In the genomic region with DNA sequence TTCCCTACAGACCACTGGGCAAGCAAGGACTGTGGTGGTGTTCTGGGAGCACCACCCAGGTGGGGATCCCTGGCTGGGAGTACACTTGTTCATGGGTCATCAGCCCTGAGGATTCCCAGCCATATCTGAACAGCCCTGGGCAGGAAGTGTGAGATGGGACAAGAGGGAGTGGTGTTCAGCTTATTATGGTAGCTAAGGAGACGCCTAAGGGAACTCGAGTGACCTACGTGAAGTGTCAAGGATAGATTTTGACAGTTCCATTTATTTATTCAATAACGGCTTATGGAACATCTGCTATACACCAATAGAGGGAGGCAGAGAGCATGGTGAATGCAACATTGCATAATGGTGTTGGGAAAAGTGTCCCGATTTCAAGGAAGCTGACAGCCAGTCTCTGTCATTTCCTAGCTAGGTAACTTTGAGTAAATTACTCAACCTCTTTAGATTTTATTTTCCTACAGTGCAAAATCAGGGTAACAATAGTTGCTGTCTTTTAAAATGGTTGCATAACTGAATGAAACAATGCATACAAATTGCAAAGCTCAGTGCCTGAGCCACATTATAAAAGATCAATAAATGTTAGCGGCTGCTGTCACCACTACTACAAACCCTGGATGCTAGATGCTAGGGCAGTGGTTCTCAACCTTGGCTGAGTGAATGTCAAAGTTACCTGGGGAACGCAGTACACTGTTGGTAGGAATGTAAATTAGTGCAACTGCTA, we compare ENCODE assay signal across 8 cellular contexts.
A peak's percentile ranks its signal among the peaks of the same experiment; 100 is the strongest.
DNase-seq lines count a peak whose midpoint lies in the region; ATAC-seq and TF ChIP-seq lines count a peak whose summit lies in the region.

No MANE protein-coding gene starts in this region.

- no peaks in the 10 kb centered on the region for H3K9me3 Mint-ChIP-seq in activated naive CD4-positive, alpha-beta T cell treated with anti-CD3 and anti-CD28 coated beads, Interleukin-2, amount 10 ng/mL, durations not matched to agents 7 days and 5 days
- no peaks in the 10 kb centered on the region for H3K9me3 Mint-ChIP-seq in activated CD8-positive, alpha-beta T cell treated with anti-CD3 and anti-CD28 coated beads, Interleukin-2, amount 10 ng/mL, durations not matched to agents 7 days and 5 days (ENCODE audit: insufficient read depth)

- H3K36me3 ChIP-seq in brain microvascular endothelial cell (replicated peaks) (no peaks in the 10 kb centered on the region), left lung (no peaks in the 10 kb centered on the region)

- TF ChIP-seq CTCF in brain microvascular endothelial cell (IDR thresholded peaks at IDR 0.05; ENCODE audit: low read depth, low read length, missing control alignments) (peak; percentile 47), left lung (IDR thresholded peaks at IDR 0.05) (peak; percentile 49 to 62)

- intact Hi-C loops in left lung (cut with DNase I): no loop called here

- H3K4me3 ChIP-seq in brain microvascular endothelial cell (ENCODE audit: low read depth, low read length): no peak overlapping the region
- H3K4me3 ChIP-seq in left lung: no peak overlapping the region

- no peaks in the 10 kb centered on the region for H3K4me1 ChIP-seq in left lung

- H3K27me3 ChIP-seq in brain microvascular endothelial cell (replicated peaks): no peaks in the 10 kb centered on the region
- no peaks in the 10 kb centered on the region for H3K27me3 ChIP-seq in left lung

- POLR2A ChIA-PET in activated CD8-positive, alpha-beta T cell treated with anti-CD3 and anti-CD28 coated beads, Interleukin-2, amount 10 ng/mL, durations not matched to agents 7 days and 5 days (lab: Charles Lee): no interaction called here

- H3K27ac ChIP-seq in brain microvascular endothelial cell (no peak overlapping the region), left lung (no peak overlapping the region)

- H3K27ac Mint-ChIP-seq in activated naive CD4-positive, alpha-beta T cell treated with anti-CD3 and anti-CD28 coated beads, Interleukin-2, amount 10 ng/mL, durations not matched to agents 7 days and 5 days: no peak overlapping the region
- no peak overlapping the region for H3K27ac Mint-ChIP-seq in activated CD8-positive, alpha-beta T cell treated with anti-CD3 and anti-CD28 coated beads, Interleukin-2, amount 10 ng/mL, durations not matched to agents 7 days and 5 days

- H3K36me3 Mint-ChIP-seq in activated naive CD4-positive, alpha-beta T cell treated with anti-CD3 and anti-CD28 coated beads, Interleukin-2, amount 10 ng/mL, durations not matched to agents 7 days and 5 days: no peaks in the 10 kb centered on the region
- no peaks in the 10 kb centered on the region for H3K36me3 Mint-ChIP-seq in activated CD8-positive, alpha-beta T cell treated with anti-CD3 and anti-CD28 coated beads, Interleukin-2, amount 10 ng/mL, durations not matched to agents 7 days and 5 days (ENCODE audit: low read depth)

- in situ Hi-C loops in KBM-7 (cut with MboI; ENCODE audit: low pct_unique_long_range_greater_than_20kb, low sequenced_read_pairs) (no loop called here), brain microvascular endothelial cell (cut with HindIII; ENCODE audit: low pct_ligation_motif_present, low sequenced_read_pairs) (no loop called here)

- no peaks in the 10 kb centered on the region for H3K9me3 ChIP-seq in left lung

- ATAC-seq in left lung: peak; percentile 78
- ATAC-seq in activated CD8-positive, alpha-beta T cell treated with anti-CD3 and anti-CD28 coated beads, Interleukin-2, amount 10 ng/mL, durations not matched to agents 7 days and 5 days: no peak

- no peaks in the 10 kb centered on the region for H3K27me3 Mint-ChIP-seq in activated naive CD4-positive, alpha-beta T cell treated with anti-CD3 and anti-CD28 coated beads, Interleukin-2, amount 10 ng/mL, durations not matched to agents 7 days and 5 days
- H3K27me3 Mint-ChIP-seq in activated CD8-positive, alpha-beta T cell treated with anti-CD3 and anti-CD28 coated beads, Interleukin-2, amount 10 ng/mL, durations not matched to agents 7 days and 5 days (ENCODE audit: low read depth): no peaks in the 10 kb centered on the region

- CTCF ChIA-PET in activated naive CD4-positive, alpha-beta T cell treated with anti-CD3 and anti-CD28 coated beads, Interleukin-2, amount 10 ng/mL, durations not matched to agents 7 days and 5 days (lab: Charles Lee): interaction anchor here (1.3 kb wide), 1 partner anchor 21 kb away, joined by 4 read pairs; no protein-coding TSS in a partner anchor
- CTCF ChIA-PET in activated CD8-positive, alpha-beta T cell treated with anti-CD3 and anti-CD28 coated beads, Interleukin-2, amount 10 ng/mL, durations not matched to agents 7 days and 5 days (lab: Charles Lee): no interaction called here

- DNase-seq in DMS153 treated with DMSO at 0.1 percent for 48 hours (lab: John Stamatoyannopoulos, UW; ENCODE audit: unreplicated experiment) (peak; percentile 51), KBM-7 (peak; percentile 18), brain microvascular endothelial cell (peak; percentile 12), left lung (no peak), NCI-H1436 treated with DMSO at 0.1 percent for 48 hours (lab: John Stamatoyannopoulos, UW) (no peak), dedifferentiated amniotic fluid mesenchymal stem cell (ENCODE audit: extremely low spot score) (no peak)
- DNase-seq in activated naive CD4-positive, alpha-beta T cell treated with anti-CD3 and anti-CD28 coated beads, Interleukin-2, amount 10 ng/mL, durations not matched to agents 7 days and 5 days: no peak
- no peak for DNase-seq in activated CD8-positive, alpha-beta T cell treated with anti-CD3 and anti-CD28 coated beads, Interleukin-2, amount 10 ng/mL, durations not matched to agents 7 days and 5 days

- no peaks in the 10 kb centered on the region for H3K4me1 Mint-ChIP-seq in activated naive CD4-positive, alpha-beta T cell treated with anti-CD3 and anti-CD28 coated beads, Interleukin-2, amount 10 ng/mL, durations not matched to agents 7 days and 5 days
- H3K4me1 Mint-ChIP-seq in activated CD8-positive, alpha-beta T cell treated with anti-CD3 and anti-CD28 coated beads, Interleukin-2, amount 10 ng/mL, durations not matched to agents 7 days and 5 days (ENCODE audit: low read depth): no peaks in the 10 kb centered on the region

- no peak overlapping the region for H3K4me3 Mint-ChIP-seq in activated naive CD4-positive, alpha-beta T cell treated with anti-CD3 and anti-CD28 coated beads, Interleukin-2, amount 10 ng/mL, durations not matched to agents 7 days and 5 days
- H3K4me3 Mint-ChIP-seq in activated CD8-positive, alpha-beta T cell treated with anti-CD3 and anti-CD28 coated beads, Interleukin-2, amount 10 ng/mL, durations not matched to agents 7 days and 5 days: no peak overlapping the region

Comparison
In these comparisons a context has a peak if more than half of its experiments do, and no peak if none do; other contexts are left out.
1. DNase-seq: peak in DMS153 treated with DMSO at 0.1 percent for 48 hours (single experiment), KBM-7 (single experiment) and brain microvascular endothelial cell (single experiment); none in left lung (0 of 2), NCI-H1436 treated with DMSO at 0.1 percent for 48 hours (single experiment), activated naive CD4-positive, alpha-beta T cell treated with anti-CD3 and anti-CD28 coated beads, Interleukin-2, amount 10 ng/mL, durations not matched to agents 7 days and 5 days (single experiment), activated CD8-positive, alpha-beta T cell treated with anti-CD3 and anti-CD28 coated beads, Interleukin-2, amount 10 ng/mL, durations not matched to agents 7 days and 5 days (single experiment) and dedifferentiated amniotic fluid mesenchymal stem cell (single experiment).